In the genomic region with DNA sequence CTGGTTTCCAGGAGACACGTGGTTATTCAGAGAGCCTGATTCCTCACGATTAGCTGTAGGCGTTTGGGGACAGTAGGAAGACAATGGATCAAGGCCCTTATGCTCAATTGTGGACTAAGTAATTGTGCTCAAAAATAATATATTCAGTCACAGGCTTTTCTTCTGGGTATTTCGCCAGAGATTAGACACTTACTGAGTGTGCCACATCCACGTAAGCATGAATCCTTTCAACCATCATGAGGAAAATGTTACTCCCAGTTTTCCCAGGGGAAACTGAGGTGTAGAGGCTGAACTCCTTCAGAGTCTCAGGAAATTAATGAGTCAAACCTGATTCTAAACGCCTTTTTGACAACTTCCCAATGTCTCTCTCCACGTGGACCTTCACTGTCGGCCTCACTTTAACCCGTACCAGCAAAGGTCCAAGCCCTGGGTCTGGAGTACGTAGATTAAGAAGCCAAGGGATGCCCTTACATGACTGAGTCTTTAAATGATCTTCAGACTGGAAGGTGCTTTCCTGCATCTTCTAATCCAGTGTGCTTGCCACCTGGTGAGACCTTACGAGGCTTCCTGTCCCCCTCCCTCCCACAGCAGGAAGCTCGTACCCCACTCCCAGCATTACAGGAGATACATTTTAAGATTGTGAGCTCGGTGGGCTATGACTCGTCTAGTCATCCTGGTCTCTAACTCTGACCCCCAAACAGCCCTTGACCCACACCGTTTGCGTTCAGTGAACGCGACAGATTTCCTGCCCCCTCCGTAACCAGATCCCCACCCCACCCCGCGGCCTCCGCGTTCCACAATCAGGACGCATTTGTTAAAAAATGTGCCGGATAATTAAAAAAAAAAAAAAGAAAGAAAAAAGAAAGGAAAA, we compare ENCODE assay signal across 8 cellular contexts.
DNase-seq lines count a peak whose midpoint lies in the region; ATAC-seq and TF ChIP-seq lines count a peak whose summit lies in the region.

No MANE protein-coding gene starts in this region.

- H3K27me3 Mint-ChIP-seq in activated naive CD8-positive, alpha-beta T cell treated with anti-CD3 and anti-CD28 coated beads, Interleukin-2, amount 50 U/mL, for 24 hours = no peaks in the 10 kb centered on the region

- H3K27ac ChIP-seq in OCI-LY3 (ENCODE audit: low read length) = peak overlapping the region; percentile 95

- H3K27ac Mint-ChIP-seq in activated naive CD8-positive, alpha-beta T cell treated with anti-CD3 and anti-CD28 coated beads, Interleukin-2, amount 50 U/mL, for 24 hours = peak overlapping the region; percentile 100

- ATAC-seq in activated naive CD8-positive, alpha-beta T cell treated with anti-CD3 and anti-CD28 coated beads, Interleukin-2, amount 50 U/mL, for 24 hours = no peak

- peaks cover 44% of the 10 kb centered on the region for H3K36me3 ChIP-seq in OCI-LY3 (replicated peaks; ENCODE audit: low read depth, low read length)

- TF ChIP-seq CTCF in GM12865 (IDR thresholded peaks at IDR 0.05; ENCODE audit: insufficient read depth, low read depth, low read length, missing control alignments) = no peak
- no peak for TF ChIP-seq CTCF in OCI-LY3 (IDR thresholded peaks at IDR 0.05; ENCODE audit: low read depth, low read length)

- H3K4me3 ChIP-seq in GM12865 (ENCODE audit: low read depth, low read length) = peak overlapping the region; percentile 91
- peak overlapping the region; percentile 94 for H3K4me3 ChIP-seq in OCI-LY3 (ENCODE audit: low read length)
- peak overlapping the region; percentile 99 for H3K4me3 ChIP-seq in iPS-18c (ENCODE audit: insufficient read depth, low read depth, low read length)

- peaks cover 51% of the 10 kb centered on the region for H3K36me3 Mint-ChIP-seq in activated naive CD8-positive, alpha-beta T cell treated with anti-CD3 and anti-CD28 coated beads, Interleukin-2, amount 50 U/mL, for 24 hours (ENCODE audit: low read depth)

- no peaks in the 10 kb centered on the region for H3K9me3 Mint-ChIP-seq in activated naive CD8-positive, alpha-beta T cell treated with anti-CD3 and anti-CD28 coated beads, Interleukin-2, amount 50 U/mL, for 24 hours

- H3K4me3 Mint-ChIP-seq in activated naive CD8-positive, alpha-beta T cell treated with anti-CD3 and anti-CD28 coated beads, Interleukin-2, amount 50 U/mL, for 24 hours = peak overlapping the region; percentile 100

- no peaks in the 10 kb centered on the region for H3K27me3 ChIP-seq in OCI-LY3 (ENCODE audit: low read depth, low read length)

- H4K20me1 ChIP-seq in OCI-LY3 (ENCODE audit: insufficient read depth, low read length) = peaks cover 28% of the 10 kb centered on the region

- H3K9ac ChIP-seq in OCI-LY3 (ENCODE audit: low read length) = peak overlapping the region; percentile 91

- peaks cover 63% of the 10 kb centered on the region for H3K4me1 Mint-ChIP-seq in activated naive CD8-positive, alpha-beta T cell treated with anti-CD3 and anti-CD28 coated beads, Interleukin-2, amount 50 U/mL, for 24 hours

- peak overlapping the region; percentile 78 for H3K4me2 ChIP-seq in OCI-LY3 (ENCODE audit: low read length)

- H3K9me3 ChIP-seq in OCI-LY3 (ENCODE audit: insufficient read depth, low read length) (no peaks in the 10 kb centered on the region), iPS-18c (ENCODE audit: control insufficient read depth, insufficient read depth, low read length) (peaks cover 4% of the 10 kb centered on the region)

- no peak overlapping the region for H2AFZ ChIP-seq in OCI-LY3 (ENCODE audit: low read depth, low read length)

- H3K79me2 ChIP-seq in OCI-LY3 (ENCODE audit: low read length) = peaks cover 77% of the 10 kb centered on the region

- DNase-seq in GM12865 (ENCODE audit: low read depth) (peak; percentile 75), NCI-H1092 treated with DMSO at 0.1 percent for 48 hours (lab: John Stamatoyannopoulos, UW) (no peak), HuH-7 (ENCODE audit: low spot score) (no peak), NCI-H226 (no peak)
- peak; percentile 37 for DNase-seq in activated naive CD8-positive, alpha-beta T cell treated with anti-CD3 and anti-CD28 coated beads, Interleukin-2, amount 50 U/mL, for 24 hours
- peak; percentile 48 to 52 for DNase-seq in stimulated activated CD4-positive, alpha-beta T cell treated with anti-CD3 and anti-CD28 coated beads, Interleukin-2, amount 100 ng/mL, for 24 hours

- H3K4me1 ChIP-seq in OCI-LY3 (ENCODE audit: low read length) = peaks cover 34% of the 10 kb centered on the region

Comparison
In these comparisons a context has a peak if more than half of its experiments do, and no peak if none do; other contexts are left out.
1. DNase-seq: peak in GM12865 (single experiment), activated naive CD8-positive, alpha-beta T cell treated with anti-CD3 and anti-CD28 coated beads, Interleukin-2, amount 50 U/mL, for 24 hours (single experiment) and stimulated activated CD4-positive, alpha-beta T cell treated with anti-CD3 and anti-CD28 coated beads, Interleukin-2, amount 100 ng/mL, for 24 hours (2 of 2); none in NCI-H1092 treated with DMSO at 0.1 percent for 48 hours (single experiment), HuH-7 (single experiment) and NCI-H226 (single experiment).
2. Peak in every context shown above with its lines, with median percentiles within 50 percentile points of each other: H3K4me3 ChIP-seq.